ENCODE assay signal across 25 cellular contexts in the genomic region with DNA sequence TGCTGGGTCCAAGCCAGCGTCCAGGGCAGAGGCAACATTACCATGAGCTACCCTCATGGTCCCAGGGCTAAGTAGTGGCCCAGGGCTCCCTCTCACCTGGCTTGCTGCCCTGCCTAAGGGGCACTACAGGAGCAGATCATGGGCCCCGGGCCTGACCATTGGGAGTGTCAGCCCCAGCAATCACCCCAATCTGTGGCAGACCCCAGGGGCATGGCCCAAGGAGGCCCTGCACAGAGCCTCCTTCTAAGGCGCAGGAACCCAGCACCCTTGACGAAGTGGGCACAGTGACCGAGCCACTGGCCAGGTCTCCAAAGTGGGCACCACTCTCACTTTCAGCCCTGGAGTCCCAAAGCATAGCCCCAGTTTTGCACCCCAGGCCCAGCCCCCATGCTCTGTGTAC.
"Had no signal": no experiment of that assay in that cellular context is flagged by ENCODE, and none has a peak within 500 bp of the region (broad histone marks: within the 10 kb centered on the region; RNA-seq: fewer than 3 reads in every experiment).

No MANE protein-coding gene starts in this region.

- H3K4me1 ChIP-seq: colonic mucosa, esophagus squamous epithelium, gastrocnemius medialis, heart right ventricle, left lung, lower lobe of right lung had no signal

- H3K27me3 ChIP-seq: colonic mucosa, esophagus squamous epithelium, gastrocnemius medialis, heart right ventricle, left lung had no signal

- H3K27ac ChIP-seq: colonic mucosa, epithelial cell of prostate, esophagus squamous epithelium, gastrocnemius medialis, heart right ventricle, left lung, lower lobe of right lung had no signal

- FAIRE-seq: endometrium had no signal

- H3K36me3 ChIP-seq: colonic mucosa, esophagus squamous epithelium, gastrocnemius medialis, heart right ventricle, left lung, lower lobe of right lung had no signal

- ATAC-seq: effector memory CD8-positive, alpha-beta T cell; esophagus mucosa; gastrocnemius medialis; heart right ventricle; left cardiac atrium; left lung; left ventricle myocardium superior; lower lobe of right lung; mucosa of descending colon had no signal

- H3K9me3 ChIP-seq: colonic mucosa, lower lobe of right lung had no signal

- DNase-seq: colonic mucosa; cortex of kidney; effector CD8-positive, alpha-beta T cell; effector memory CD8-positive, alpha-beta T cell; endodermal cell; erythroblast; esophagus squamous epithelium; foreskin fibroblast; foreskin melanocyte; gastrocnemius medialis; glutamatergic neuron; head of caudate nucleus; heart right ventricle; hypothalamus; immature natural killer cell; islet precursor cell; left cardiac atrium; left lung; left ventricle myocardium superior; lower lobe of right lung; mesenchymal stem cell; mucosa of descending colon had no signal

- H3K4me3 ChIP-seq: colonic mucosa, esophagus squamous epithelium, gastrocnemius medialis, heart right ventricle, left lung, lower lobe of right lung, mucosa of descending colon had no signal
